ENCODE assay signal across 10 cellular contexts in genomic region chr13:48221301-48222190, GRCh38. TPM values are rescaled to one million over a fixed set of nuclear protein-coding genes. Genes with fewer than 3 reads are reported as not detected.
DNase-seq lines count a peak whose midpoint lies in the region; ATAC-seq, FAIRE-seq and TF ChIP-seq lines count a peak whose summit lies in the region.
"Had no signal": no experiment of that assay in that cellular context is flagged by ENCODE, and none has a peak within 500 bp of the region (broad histone marks: within the 10 kb centered on the region; RNA-seq: fewer than 3 reads in every experiment).

No MANE protein-coding gene starts in this region.

- H3K4me3 ChIP-seq in fibroblast of villous mesenchyme (ENCODE audit: low read depth, low read length), result no peak overlapping the region

- H3K27me3 Mint-ChIP-seq in T-cell, result no peaks in the 10 kb centered on the region

- ATAC-seq in T-cell (replicated peaks in 1 of 4) (peak; percentile 54 to 67 (median 65)), esophagus mucosa (no peak)

- H3K4me1 Mint-ChIP-seq in T-cell, result peaks cover 66 to 79% (median 69%) of the 10 kb centered on the region in 3 donors

- peak overlapping the region; percentile 68 to 77 (median 69) for H3K4me3 Mint-ChIP-seq in T-cell

- POLR2A ChIA-PET in T-cell (lab: Charles Lee), result interaction anchor here (0.6 to 1.1 kb wide), 7 partner anchors 11 to 754 kb away, joined by 3 to 5 read pairs (median 4); partner anchors contain the start of genes FNDC3A (in 1 of the 2) and ITM2B (in 1 of the 2)

- in situ Hi-C loops in G401 (cut with HindIII; ENCODE audit: low sequenced_read_pairs), result no loop called here

- TF ChIP-seq CTCF in fibroblast of villous mesenchyme (IDR thresholded peaks at IDR 0.05; ENCODE audit: insufficient read depth, low read depth, low read length), result no peak

- H3K36me3 Mint-ChIP-seq in T-cell, result no peaks in the 10 kb centered on the region

- no peak for DNase-seq in GM12891 (ENCODE audit: insufficient read length, low spot score)
- peak in 1 of 34 experiments; percentile 23 for DNase-seq in T-cell
- DNase-seq in fibroblast of villous mesenchyme (ENCODE audit: low read depth), result peak; percentile 80
- DNase-seq in renal cortical epithelial cell (ENCODE audit: low read depth), result peak; percentile 34
- no peak for DNase-seq in NCI-H1436 treated with DMSO at 0.1 percent for 48 hours (lab: John Stamatoyannopoulos, UW)
- DNase-seq in G401 (ENCODE audit: low spot score), result no peak
- DNase-seq in D341Med (ENCODE audit: low spot score), result no peak
- DNase-seq: H7, nucleus accumbens had no signal

- CTCF ChIA-PET in T-cell (lab: Charles Lee), result interaction anchor here (0.6 to 1.9 kb wide), 12 partner anchors 9 to 94 kb away, joined by 3 to 7 read pairs (median 3); no protein-coding TSS in a partner anchor

- no peak for TF ChIP-seq POLR2A in GM12891 (IDR thresholded peaks at IDR 0.05; ENCODE audit: low read depth, low read length)

- peaks cover 0 to 2% (median 0%) of the 10 kb centered on the region in 3 donors for H3K9me3 Mint-ChIP-seq in T-cell

- FAIRE-seq in GM12891 (lab: Jason Lieb, UNC), result peak; percentile 52

- peak overlapping the region; percentile 98 to 99 for H3K27ac Mint-ChIP-seq in T-cell

TF ChIP-seq in GM12891, 5 proteins besides CTCF, POLR2A, EP300 and RAD21:
- no peak for TF ChIP-seq TAF1 (IDR thresholded peaks at IDR 0.05; ENCODE audit: low read depth, low read length)
- no peak for TF ChIP-seq POU2F2 (IDR thresholded peaks at IDR 0.05; ENCODE audit: low read depth, low read length)
- no peak for TF ChIP-seq SPI1 (IDR thresholded peaks at IDR 0.05; ENCODE audit: low read depth, low read length)
- no peak for TF ChIP-seq POLR2AphosphoS5 (IDR thresholded peaks at IDR 0.05; ENCODE audit: low read depth, low read length)
- TF ChIP-seq PAX5 (IDR thresholded peaks at IDR 0.05; ENCODE audit: insufficient read depth, low read length, severe bottlenecking), result no peak
TF ChIP-seq in GM12891: peak in this region for 0.

RNA-seq across cellular contexts. Expression of gene ITM2B, which starts 11.5 kb away (rescaled TPM):
- 12.3 TPM for polyA plus RNA-seq in GM12891 (2012; ENCODE audit: low read depth, missing spikeins)
- total RNA-seq in T-cell (100 to 1,000 TPM; 347 to 539 (median 452) TPM), fibroblast of villous mesenchyme (112 and 122 TPM in 2 replicates), renal cortical epithelial cell (310 and 1,405 TPM in 2 replicates), esophagus mucosa (626 TPM)
- 35.2 and 62.6 TPM in 2 replicates for total RNA-seq in G401 (2014; rRNA removed; shearing (Covaris generic))

Comparison
In these comparisons a context has a peak if more than half of its experiments do, and no peak if none do; other contexts are left out.
1. DNase-seq: peak in fibroblast of villous mesenchyme (single experiment) and renal cortical epithelial cell (single experiment); none in GM12891 (single experiment), NCI-H1436 treated with DMSO at 0.1 percent for 48 hours (single experiment), G401 (single experiment) and D341Med (single experiment).